Comparison of ENCODE assay signal across 8 cellular contexts in the genomic region with DNA sequence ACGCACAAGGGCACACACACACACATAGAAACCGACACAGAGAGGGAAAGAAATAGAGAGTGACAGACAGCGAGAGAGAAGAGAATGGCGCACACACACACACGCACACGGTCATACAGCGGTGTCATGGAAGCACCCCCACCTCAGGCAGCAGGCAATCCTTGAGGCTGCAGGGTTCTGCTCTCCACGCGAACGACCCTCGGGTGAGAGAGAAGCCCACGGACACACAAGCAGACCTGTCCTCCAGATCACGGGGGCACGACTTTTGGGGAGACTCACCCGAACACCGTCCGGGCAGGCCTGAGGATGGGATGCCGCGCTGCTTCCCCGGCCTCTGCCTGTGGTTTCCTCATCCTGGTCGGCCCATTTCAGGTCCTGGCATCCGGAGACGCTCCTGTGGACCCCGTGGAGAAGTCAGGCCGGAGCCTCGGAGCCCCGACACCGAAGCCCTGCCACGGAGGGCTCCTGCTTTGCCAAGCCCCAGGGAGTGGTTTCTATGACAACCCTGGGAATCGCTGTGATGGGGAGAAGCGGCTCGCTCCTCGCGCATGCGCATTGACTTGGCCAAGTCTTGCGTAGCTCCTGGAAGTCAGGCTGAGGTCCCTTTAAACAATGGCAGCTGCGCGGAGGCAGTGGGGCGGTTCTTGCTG.
DNase-seq lines count a peak whose midpoint lies in the region; ATAC-seq and TF ChIP-seq lines count a peak whose summit lies in the region.

No MANE protein-coding gene starts in this region.

- DNase-seq in GOT3 (lab: John Stamatoyannopoulos, UW) (peak; percentile 47), activated T-cell treated with anti-CD3 and anti-CD28 coated beads for 24 hours (ENCODE audit: low read depth) (peak; percentile 27), fibroblast of the conjunctiva (ENCODE audit: low read depth) (peak; percentile 68), retina (peak; percentile 85), foreskin keratinocyte (no peak), NCI-H2081 (lab: John Stamatoyannopoulos, UW) (no peak)

- no peak overlapping the region for H3K27ac ChIP-seq in foreskin keratinocyte

- ATAC-seq in foreskin keratinocyte (no peak), HG03565 (IDR thresholded peaks at IDR 0.05; ENCODE audit: unreplicated experiment) (no peak), HG02885 (IDR thresholded peaks at IDR 0.05; ENCODE audit: poor library complexity, unreplicated experiment) (no peak)

- no peaks in the 10 kb centered on the region for H3K4me1 ChIP-seq in foreskin keratinocyte

- TF ChIP-seq CTCF in foreskin keratinocyte (conservative IDR thresholded peaks at IDR 0.05) = no peak

- no peaks in the 10 kb centered on the region for H3K27me3 ChIP-seq in foreskin keratinocyte

Comparison
In these comparisons a context has a peak if more than half of its experiments do, and no peak if none do; other contexts are left out.
1. DNase-seq: peak in GOT3 (single experiment), activated T-cell treated with anti-CD3 and anti-CD28 coated beads for 24 hours (single experiment), fibroblast of the conjunctiva (single experiment) and retina (single experiment); none in foreskin keratinocyte (0 of 2) and NCI-H2081 (0 of 2).